Comparison of ENCODE assay signal across 33 cellular contexts in the genomic region with DNA sequence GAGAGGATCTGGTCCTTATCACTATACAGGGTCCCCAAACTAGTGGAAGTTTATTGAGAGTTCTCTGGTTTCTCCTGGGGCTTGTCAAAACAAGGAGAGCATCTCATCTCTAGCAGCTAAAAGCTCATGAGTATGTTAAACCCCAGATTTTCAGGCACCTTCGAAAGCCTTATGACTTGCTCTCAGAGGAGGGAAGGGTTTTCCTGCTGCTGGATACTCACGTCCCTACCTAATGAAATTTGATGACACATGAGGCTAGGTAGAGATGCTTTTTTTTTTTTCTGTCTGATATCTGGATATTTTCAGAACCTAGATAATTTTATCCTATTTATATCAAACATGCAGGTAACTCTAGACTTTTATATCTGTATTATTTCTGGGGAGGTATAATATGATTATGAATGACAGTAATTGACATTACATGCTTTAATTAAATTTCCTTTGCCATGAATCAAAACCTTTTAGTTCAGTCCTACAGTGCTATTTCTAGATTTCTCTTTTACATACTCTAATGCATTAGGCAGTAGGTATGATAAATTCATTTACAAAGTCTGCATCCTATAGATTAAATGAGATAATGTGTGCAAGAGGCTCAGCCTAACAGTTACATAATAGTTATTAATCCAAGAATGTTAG.
"Had no signal": no experiment of that assay in that cellular context is flagged by ENCODE, and none has a peak within 500 bp of the region (broad histone marks: within the 10 kb centered on the region; RNA-seq: fewer than 3 reads in every experiment).

No MANE protein-coding gene starts in this region.

- DNase-seq: activated CD4-positive, alpha-beta T cell treated with anti-CD3 and anti-CD28 coated beads for 48 hours; activated CD4-positive, alpha-beta T cell treated with anti-CD3 and anti-CD28 coated beads, Interleukin-2, amount 50 U/mL, for 48 hours; activated CD8-positive, alpha-beta memory T cell treated with anti-CD3 and anti-CD28 coated beads, Interleukin-2, amount 50 U/mL, for 4 hours; activated effector memory CD4-positive, alpha-beta T cell treated with anti-CD3 and anti-CD28 coated beads, Interleukin-2, amount 50 U/mL, for 16 hours; activated naive CD4-positive, alpha-beta T cell treated with anti-CD3 and anti-CD28 coated beads for 36 hours; activated naive CD8-positive, alpha-beta T cell treated with anti-CD3 and anti-CD28 coated beads for 36 hours; activated T-cell treated with anti-CD3 and anti-CD28 coated beads, Interleukin-2, amount 50 U/mL, for 1 hour; adrenal gland; aorta; caudate nucleus; cortex of kidney; kidney; left colon; midbrain; naive thymus-derived CD8-positive, alpha-beta T cell; nucleus accumbens; right cardiac atrium; stimulated activated CD4-positive, alpha-beta T cell treated with anti-CD3 and anti-CD28 coated beads, Interleukin-4, amount 100 ng/mL, for 24 hours; T-helper 17 cell; T1000; upper lobe of left lung; WERI-Rb-1 had no signal

- H3K4me3 ChIP-seq: adrenal gland, esophagus muscularis mucosa, hepatocyte, thoracic aorta, upper lobe of left lung had no signal

- H3K27me3 Mint-ChIP-seq: activated naive CD8-positive, alpha-beta T cell treated with anti-CD3 and anti-CD28 coated beads for 36 hours; brain; memory B cell had no signal

- H3K4me3 Mint-ChIP-seq: activated naive CD4-positive, alpha-beta T cell treated with anti-CD3 and anti-CD28 coated beads for 36 hours; activated naive CD8-positive, alpha-beta T cell treated with anti-CD3 and anti-CD28 coated beads for 36 hours; activated T-helper 1 cell treated with anti-CD3 and anti-CD28 coated beads, Interleukin-12 subunit alpha, Interleukin-12 subunit beta, Interleukin-2, Interleukin-4 antibody, amounts not matched to agents 30 ng/mL and 10 ng/mL and 1 ng/mL, durations not matched to agents 14 hours and 24 hours and 36 hours; brain; memory B cell; naive thymus-derived CD8-positive, alpha-beta T cell; neural crest cell; stimulated activated effector memory CD8-positive, alpha-beta T cell treated with anti-CD3 and anti-CD28 coated beads, Interleukin-12 subunit alpha, Interleukin-12 subunit beta, amount 100 ng/mL, for 72 hours; stimulated activated naive CD8-positive, alpha-beta T cell treated with anti-CD3 and anti-CD28 coated beads, Interleukin-15, Interleukin-2, amounts not matched to agents 100 ng/mL and 50 ng/mL, for 24 hours; T-helper 17 cell had no signal

- H3K4me1 Mint-ChIP-seq: activated naive CD8-positive, alpha-beta T cell treated with anti-CD3 and anti-CD28 coated beads for 36 hours; memory B cell; naive thymus-derived CD8-positive, alpha-beta T cell; stimulated activated effector memory CD8-positive, alpha-beta T cell treated with anti-CD3 and anti-CD28 coated beads, Interleukin-12 subunit alpha, Interleukin-12 subunit beta, amount 100 ng/mL, for 72 hours; T-helper 17 cell had no signal

- H3K4me2 ChIP-seq: hepatocyte had no signal

- H3K9me3 Mint-ChIP-seq: activated naive CD4-positive, alpha-beta T cell treated with anti-CD3 and anti-CD28 coated beads for 36 hours; activated naive CD8-positive, alpha-beta T cell treated with anti-CD3 and anti-CD28 coated beads for 36 hours; activated T-helper 1 cell treated with anti-CD3 and anti-CD28 coated beads, Interleukin-12 subunit alpha, Interleukin-12 subunit beta, Interleukin-2, Interleukin-4 antibody, amounts not matched to agents 30 ng/mL and 10 ng/mL and 1 ng/mL, durations not matched to agents 14 hours and 24 hours and 36 hours; brain; memory B cell; naive thymus-derived CD8-positive, alpha-beta T cell; stimulated activated effector memory CD8-positive, alpha-beta T cell treated with anti-CD3 and anti-CD28 coated beads, Interleukin-12 subunit alpha, Interleukin-12 subunit beta, amount 100 ng/mL, for 72 hours; stimulated activated naive CD8-positive, alpha-beta T cell treated with anti-CD3 and anti-CD28 coated beads, Interleukin-15, Interleukin-2, amounts not matched to agents 100 ng/mL and 50 ng/mL, for 24 hours had no signal

- H3K27ac ChIP-seq: hepatocyte, parathyroid adenoma, thoracic aorta, upper lobe of left lung, WERI-Rb-1 had no signal

- H3K36me3 ChIP-seq: adrenal gland, esophagus muscularis mucosa, thoracic aorta, upper lobe of left lung, WERI-Rb-1 had no signal

- H3K27me3 ChIP-seq: adrenal gland, esophagus muscularis mucosa, hepatocyte, upper lobe of left lung had no signal

- H3K36me3 Mint-ChIP-seq: activated naive CD8-positive, alpha-beta T cell treated with anti-CD3 and anti-CD28 coated beads for 36 hours; brain; memory B cell; naive thymus-derived CD8-positive, alpha-beta T cell; stimulated activated effector memory CD8-positive, alpha-beta T cell treated with anti-CD3 and anti-CD28 coated beads, Interleukin-12 subunit alpha, Interleukin-12 subunit beta, amount 100 ng/mL, for 72 hours had no signal

- FAIRE-seq: frontal cortex, kidney had no signal

- H3K9ac ChIP-seq: parathyroid adenoma had no signal

- H3K9me3 ChIP-seq: adrenal gland, esophagus muscularis mucosa, thoracic aorta, upper lobe of left lung had no signal

- H2AFZ ChIP-seq: hepatocyte, parathyroid adenoma had no signal

- H3K27ac Mint-ChIP-seq: activated naive CD4-positive, alpha-beta T cell treated with anti-CD3 and anti-CD28 coated beads for 36 hours; activated naive CD8-positive, alpha-beta T cell treated with anti-CD3 and anti-CD28 coated beads for 36 hours; activated T-helper 1 cell treated with anti-CD3 and anti-CD28 coated beads, Interleukin-12 subunit alpha, Interleukin-12 subunit beta, Interleukin-2, Interleukin-4 antibody, amounts not matched to agents 30 ng/mL and 10 ng/mL and 1 ng/mL, durations not matched to agents 14 hours and 24 hours and 36 hours; memory B cell; stimulated activated effector memory CD8-positive, alpha-beta T cell treated with anti-CD3 and anti-CD28 coated beads, Interleukin-12 subunit alpha, Interleukin-12 subunit beta, amount 100 ng/mL, for 72 hours; stimulated activated naive CD8-positive, alpha-beta T cell treated with anti-CD3 and anti-CD28 coated beads, Interleukin-15, Interleukin-2, amounts not matched to agents 100 ng/mL and 50 ng/mL, for 24 hours; T-helper 17 cell had no signal
